ENCODE assay signal across 8 cellular contexts in the genomic region with DNA sequence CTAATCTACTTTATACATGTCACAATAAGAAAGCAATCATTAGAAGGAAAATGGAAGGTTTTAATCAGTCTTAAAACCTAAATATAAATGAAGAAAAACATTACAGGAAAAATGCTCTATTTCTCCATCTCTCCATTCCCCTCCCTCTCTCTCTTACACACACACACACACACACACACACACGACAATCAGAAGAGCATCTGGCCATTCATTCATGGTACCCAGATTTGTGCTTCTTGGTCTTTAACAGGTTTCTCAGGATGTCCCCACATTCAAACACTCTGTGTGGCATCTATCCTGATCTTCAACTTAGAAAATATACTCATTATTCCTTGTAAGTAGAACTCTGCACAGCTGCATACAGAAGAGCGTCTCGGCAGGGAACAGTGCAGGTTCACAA. TPM values are rescaled to one million over a fixed set of nuclear protein-coding genes. Genes with fewer than 3 reads are reported as not detected.
DNase-seq lines count a peak whose midpoint lies in the region; ATAC-seq and TF ChIP-seq lines count a peak whose summit lies in the region.

No MANE protein-coding gene starts in this region.

- H3K4me1 ChIP-seq in transverse colon: peaks cover 7 to 47% (median 30%) of the 10 kb centered on the region in 4 donors

- peak overlapping the region in 3 of 4 donors; percentile 62 to 84 (median 67) for H3K4me3 ChIP-seq in transverse colon

- 0 to 2% methylated on average over 3 of the region's 3 CpGs for WGBS in transverse colon (ENCODE audit: low coverage in 1 of 2), 2 donors

- H3K9me3 Mint-ChIP-seq in activated T-cell treated with anti-CD3 and anti-CD28 coated beads, Interleukin-2, amount 50 U/mL, for 4 hours: no peaks in the 10 kb centered on the region
- H3K9me3 Mint-ChIP-seq in activated naive CD8-positive, alpha-beta T cell (ENCODE audit: low read depth): no peaks in the 10 kb centered on the region

- no peak for DNase-seq in activated T-cell treated with anti-CD3 and anti-CD28 coated beads, Interleukin-2, amount 50 U/mL, for 4 hours
- DNase-seq in activated T-cell treated with anti-CD3 and anti-CD28 coated beads, Interleukin-2, amount 50 U/mL, for 1 hour: no peak
- DNase-seq in left colon (no peak), transverse colon (no peak), substantia nigra (lab: John Stamatoyannopoulos, UW) (no peak), NCI-H226 (no peak)

- in situ Hi-C loops in transverse colon (cut with MboI; ENCODE audit: low pct_ligation_motif_present in 1 of 4, low pct_unique_long_range_greater_than_20kb in 1 of 4, low sequenced_read_pairs in 3 of 4): no loop called here

- H3K4me1 Mint-ChIP-seq in activated T-cell treated with anti-CD3 and anti-CD28 coated beads, Interleukin-2, amount 50 U/mL, for 4 hours (ENCODE audit: low read depth): peaks cover 59% of the 10 kb centered on the region
- H3K4me1 Mint-ChIP-seq in activated naive CD8-positive, alpha-beta T cell (ENCODE audit: low read depth): peaks cover 65% of the 10 kb centered on the region

- TF ChIP-seq CTCF in transverse colon (IDR thresholded peaks at IDR 0.05): no peak

- H3K27ac ChIP-seq in transverse colon: peak overlapping the region; percentile 85 to 95 (median 90)
- H3K27ac ChIP-seq in substantia nigra (ENCODE audit: low read depth, low read length, poor library complexity, severe bottlenecking): no peak overlapping the region

- no peak for TF ChIP-seq POLR2A in transverse colon (IDR thresholded peaks at IDR 0.05)

- intact Hi-C loops in left colon (cut with DNase I, micrococcal nuclease) (no loop called here), transverse colon (cut with DNase I; ENCODE audit: low total_unique reads) (no loop called here)

- no peaks in the 10 kb centered on the region for H3K27me3 ChIP-seq in transverse colon

- H3K27me3 Mint-ChIP-seq in activated T-cell treated with anti-CD3 and anti-CD28 coated beads, Interleukin-2, amount 50 U/mL, for 4 hours (ENCODE audit: low read depth): no peaks in the 10 kb centered on the region
- no peaks in the 10 kb centered on the region for H3K27me3 Mint-ChIP-seq in activated naive CD8-positive, alpha-beta T cell

- no peak for TF ChIP-seq EP300 in transverse colon (IDR thresholded peaks at IDR 0.05; ENCODE audit: low read depth)

- peak overlapping the region; percentile 99 for H3K27ac Mint-ChIP-seq in activated naive CD8-positive, alpha-beta T cell

- peak overlapping the region; percentile 100 for H3K4me3 Mint-ChIP-seq in activated T-cell treated with anti-CD3 and anti-CD28 coated beads, Interleukin-2, amount 50 U/mL, for 4 hours
- H3K4me3 Mint-ChIP-seq in activated naive CD8-positive, alpha-beta T cell: peak overlapping the region; percentile 100

- ATAC-seq in activated T-cell treated with anti-CD3 and anti-CD28 coated beads, Interleukin-2, amount 50 U/mL, for 4 hours: no peak
- peak; percentile 16 for ATAC-seq in left colon
- ATAC-seq in GM19035 (IDR thresholded peaks at IDR 0.05; ENCODE audit: unreplicated experiment): no peak

- peaks cover 0 to 3% (median 0%) of the 10 kb centered on the region in 4 donors for H3K36me3 ChIP-seq in transverse colon

- peaks cover 11% of the 10 kb centered on the region for H3K36me3 Mint-ChIP-seq in activated T-cell treated with anti-CD3 and anti-CD28 coated beads, Interleukin-2, amount 50 U/mL, for 4 hours (ENCODE audit: insufficient read depth)
- peaks cover 5% of the 10 kb centered on the region for H3K36me3 Mint-ChIP-seq in activated naive CD8-positive, alpha-beta T cell

- no peaks in the 10 kb centered on the region for H3K9me3 ChIP-seq in transverse colon

RNA-seq across cellular contexts. Expression of a gene that starts 0.8 kb away (rescaled TPM):
- total RNA-seq in activated T-cell treated with anti-CD3 and anti-CD28 coated beads, Interleukin-2, amount 50 U/mL, for 4 hours: 10 to 100 TPM; 16.5 to 19.2 (median 16.9) TPM
- 1 to 10 TPM; 9.6 to 9.7 TPM for total RNA-seq in left colon
- total RNA-seq in transverse colon: 10 to 100 TPM in 3 of 4 donors, under 1 TPM in 1; 0.37 to 14.1 (median 12.2) TPM

RNA-seq across cellular contexts. Expression of a gene that starts 16.6 kb away (rescaled TPM):
- 100 to 1,000 TPM; 147 to 157 (median 156) TPM for total RNA-seq in activated T-cell treated with anti-CD3 and anti-CD28 coated beads, Interleukin-2, amount 50 U/mL, for 4 hours
- total RNA-seq in left colon (100 to 1,000 TPM in 1 of 2 donors, 10 to 100 TPM in 1; 97.8 to 102 TPM), transverse colon (100 to 1,000 TPM; 103 to 573 (median 189) TPM)
